1 cellular context compared by ENCODE assay signal in the genomic region with DNA sequence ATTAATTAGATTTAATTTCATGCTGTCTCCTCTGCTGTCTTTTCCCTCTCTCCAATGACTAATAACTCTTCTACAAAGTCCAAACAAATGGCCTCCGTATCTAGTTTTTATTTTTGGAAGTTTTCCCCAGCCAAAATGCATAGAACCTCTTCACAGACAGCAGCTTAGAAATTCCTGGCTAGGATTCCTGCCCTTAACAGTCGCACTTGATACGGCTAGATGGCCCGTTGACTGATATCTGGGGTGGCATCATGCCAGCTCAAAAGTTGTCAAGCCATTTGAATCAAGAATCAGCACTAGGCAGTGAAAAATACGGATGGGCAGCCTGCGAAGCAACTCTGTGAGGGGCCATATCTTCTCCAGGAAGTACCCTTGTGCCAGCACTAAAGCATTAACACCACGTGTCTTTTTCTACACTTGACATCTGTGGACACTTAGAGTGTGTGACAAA.
TF ChIP-seq lines count a peak whose summit lies in the region.

No MANE protein-coding gene starts in this region.

TF ChIP-seq in HCT116, 20 proteins besides CTCF, POLR2A, EP300 and RAD21 (continued from another document):
- TF ChIP-seq CEBPB (IDR thresholded peaks at IDR 0.05; ENCODE audit: low read depth): no peak
- TF ChIP-seq ZNF274 (IDR thresholded peaks at IDR 0.05; ENCODE audit: low read depth, low read length): no peak
